22 cellular contexts compared by ENCODE assay signal in the genomic region with DNA sequence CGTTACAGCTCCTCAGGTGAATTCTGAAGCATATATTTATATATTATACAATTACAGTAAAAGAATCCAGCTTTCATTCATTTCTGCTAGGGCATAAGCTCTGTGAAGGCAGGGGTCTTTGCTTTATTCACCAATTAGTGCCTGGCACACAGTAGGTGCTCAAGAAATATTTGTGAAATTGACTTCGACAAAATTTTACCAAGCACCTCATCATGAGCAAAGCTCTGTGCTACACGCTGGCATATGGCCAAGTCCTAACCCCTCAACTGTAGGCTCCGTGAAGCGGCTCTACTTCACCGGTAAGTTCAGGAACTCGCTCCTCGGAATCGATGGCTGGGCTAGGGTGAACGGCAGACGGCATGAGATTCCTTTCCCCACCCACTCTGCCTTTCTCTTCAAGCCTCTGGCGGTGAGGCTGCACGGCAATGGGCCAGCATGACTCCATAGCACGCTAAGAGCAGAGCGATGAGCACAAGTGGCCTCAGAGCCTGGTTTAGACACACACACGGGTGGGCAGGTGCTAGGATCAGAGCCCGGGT. TPM values are rescaled to one million over a fixed set of nuclear protein-coding genes. Genes with fewer than 3 reads are reported as not detected.
DNase-seq lines count a peak whose midpoint lies in the region; ATAC-seq, FAIRE-seq and TF ChIP-seq lines count a peak whose summit lies in the region.
"Had no signal": no experiment of that assay in that cellular context is flagged by ENCODE, and none has a peak within 500 bp of the region (broad histone marks: within the 10 kb centered on the region; RNA-seq: fewer than 3 reads in every experiment).

No MANE protein-coding gene starts in this region.

- peak overlapping the region; percentile 37 for H3K27ac Mint-ChIP-seq in activated CD4-positive, alpha-beta T cell treated with anti-CD3 and anti-CD28 coated beads for 36 hours
- peak overlapping the region; percentile 80 for H3K27ac Mint-ChIP-seq in CD4-positive, alpha-beta T cell
- no peak overlapping the region for H3K27ac Mint-ChIP-seq in glutamatergic neuron (ENCODE audit: unreplicated experiment)
- H3K27ac Mint-ChIP-seq: HFFc6 had no signal

- H3K36me3 Mint-ChIP-seq in activated CD4-positive, alpha-beta T cell treated with anti-CD3 and anti-CD28 coated beads for 36 hours (ENCODE audit: low read depth): peaks cover 45% of the 10 kb centered on the region
- peaks cover 69% of the 10 kb centered on the region for H3K36me3 Mint-ChIP-seq in CD4-positive, alpha-beta T cell (ENCODE audit: low read depth)
- no peaks in the 10 kb centered on the region for H3K36me3 Mint-ChIP-seq in glutamatergic neuron (ENCODE audit: unreplicated experiment)

- no peak for TF ChIP-seq CTCF in CD4-positive, alpha-beta T cell (IDR thresholded peaks at IDR 0.05)
- TF ChIP-seq CTCF in K562 (IDR thresholded peaks at IDR 0.05 in 2 of 3, conservative IDR thresholded peaks at IDR 0.05 in 1 of 3; ENCODE audit: insufficient read depth in 2 of 3, low read depth in 1 of 3, low read length in 3 of 3): no peak
- no peak for TF ChIP-seq CTCF in glutamatergic neuron (IDR thresholded peaks at IDR 0.05; ENCODE audit: partially characterized antibody, unreplicated experiment)

- TF ChIP-seq POLR2A in K562 (conservative IDR thresholded peaks at IDR 0.05): no peak

- H3K4me3 ChIP-seq in K562: no peak overlapping the region
- H3K4me3 ChIP-seq: ascending aorta, esophagus muscularis mucosa, gastroesophageal sphincter had no signal

- H3K27me3 Mint-ChIP-seq in activated CD4-positive, alpha-beta T cell treated with anti-CD3 and anti-CD28 coated beads for 36 hours: no peaks in the 10 kb centered on the region
- no peaks in the 10 kb centered on the region for H3K27me3 Mint-ChIP-seq in CD4-positive, alpha-beta T cell
- peaks cover 2% of the 10 kb centered on the region for H3K27me3 Mint-ChIP-seq in glutamatergic neuron (ENCODE audit: unreplicated experiment)

- intact Hi-C loops in activated CD4-positive, alpha-beta T cell treated with anti-CD3 and anti-CD28 coated beads for 36 hours (cut with DNase I, micrococcal nuclease): loop anchor here (2.0 kb wide), 1 partner anchor 35 kb away; a partner anchor contains a TSS
- intact Hi-C loops in CD4-positive, alpha-beta T cell (cut with DNase I, micrococcal nuclease): no loop called here
- intact Hi-C loops in K562 (cut with micrococcal nuclease): no loop called here

- in situ Hi-C loops in K562 (cut with MboI): no loop called here

- H3K36me3 ChIP-seq in K562 (ENCODE audit: control insufficient read depth, insufficient read depth, low read length): peaks cover 80% of the 10 kb centered on the region

- H3K4me3 Mint-ChIP-seq in activated CD4-positive, alpha-beta T cell treated with anti-CD3 and anti-CD28 coated beads for 36 hours: no peak overlapping the region
- peak overlapping the region; percentile 30 for H3K4me3 Mint-ChIP-seq in CD4-positive, alpha-beta T cell
- H3K4me3 Mint-ChIP-seq in glutamatergic neuron (ENCODE audit: unreplicated experiment): no peak overlapping the region
- H3K4me3 Mint-ChIP-seq: HFFc6 had no signal

- no peak overlapping the region for H3K27ac ChIP-seq in CD4-positive, alpha-beta T cell (ENCODE audit: low read depth, low read length)
- H3K27ac ChIP-seq in K562 (ENCODE audit: extremely low read depth, low read depth, low read length): no peak overlapping the region
- H3K27ac ChIP-seq: 22Rv1, ascending aorta had no signal

- TF ChIP-seq RAD21 in K562 (CRISPR knock-in tag; conservative IDR thresholded peaks at IDR 0.05 in 1 of 2, IDR thresholded peaks at IDR 0.05 in 1 of 2): no peak

- H3K9me3 Mint-ChIP-seq in activated CD4-positive, alpha-beta T cell treated with anti-CD3 and anti-CD28 coated beads for 36 hours (ENCODE audit: low read depth): no peaks in the 10 kb centered on the region
- H3K9me3 Mint-ChIP-seq in CD4-positive, alpha-beta T cell: no peaks in the 10 kb centered on the region
- no peaks in the 10 kb centered on the region for H3K9me3 Mint-ChIP-seq in glutamatergic neuron (ENCODE audit: unreplicated experiment)
- H3K9me3 Mint-ChIP-seq: HFFc6 had no signal

- no peaks in the 10 kb centered on the region for H3K9me3 ChIP-seq in CD4-positive, alpha-beta T cell (ENCODE audit: control insufficient read depth, low read length)
- H3K9me3 ChIP-seq in K562 (replicated peaks; ENCODE audit: control insufficient read depth, insufficient read depth, low read depth, low read length): no peaks in the 10 kb centered on the region
- H3K9me3 ChIP-seq: ascending aorta, esophagus muscularis mucosa, gastroesophageal sphincter had no signal

- FAIRE-seq in K562 (lab: Jason Lieb, UNC): no peak
- FAIRE-seq: GM12892, GM19239, HTR-8/SVneo had no signal

- 94% methylated on average over 17 of the region's 17 CpGs for WGBS in K562 (ENCODE audit: insufficient coverage, low coverage, missing lambda C conversion rate)

- no peak overlapping the region for H2AFZ ChIP-seq in K562 (ENCODE audit: low read depth, low read length)

- H3K4me2 ChIP-seq in K562 (ENCODE audit: insufficient read depth, low read length): no peak overlapping the region

- H3K4me1 Mint-ChIP-seq in activated CD4-positive, alpha-beta T cell treated with anti-CD3 and anti-CD28 coated beads for 36 hours: peaks cover 33% of the 10 kb centered on the region
- peaks cover 18% of the 10 kb centered on the region for H3K4me1 Mint-ChIP-seq in CD4-positive, alpha-beta T cell (ENCODE audit: low read depth)
- H3K4me1 Mint-ChIP-seq in glutamatergic neuron (ENCODE audit: low read depth, unreplicated experiment): peaks cover 2% of the 10 kb centered on the region

- H4K20me1 ChIP-seq in K562 (replicated peaks; ENCODE audit: control insufficient read depth, insufficient read depth, low read length): peaks cover 10% of the 10 kb centered on the region; the same call in 1 of the 2 replicates

- no TSS peak for BruUV-seq in K562 (replicated peaks; lab: Mats Ljungman, UMichigan)

- H3K27me3 ChIP-seq in CD4-positive, alpha-beta T cell (ENCODE audit: control insufficient read depth, insufficient read depth, low read length): no peaks in the 10 kb centered on the region
- no peaks in the 10 kb centered on the region for H3K27me3 ChIP-seq in K562 (ENCODE audit: control insufficient read depth in 2 of 2, insufficient read depth in 2 of 2, low read length in 2 of 2)
- H3K27me3 ChIP-seq: ascending aorta, esophagus muscularis mucosa, gastroesophageal sphincter had no signal

- DNase-seq in activated CD4-positive, alpha-beta T cell treated with anti-CD3 and anti-CD28 coated beads for 36 hours: no peak
- no peak for DNase-seq in activated CD4-positive, alpha-beta T cell treated with anti-CD3 and anti-CD28 coated beads for 48 hours
- no peak for DNase-seq in CD4-positive, alpha-beta T cell
- DNase-seq in K562 (ENCODE audit: extremely low read depth in 1 of 4, low spot score in 3 of 4) (no peak), occipital lobe (lab: John Stamatoyannopoulos, UW) (peak; percentile 18), glutamatergic neuron (no peak), SK-N-DZ (ENCODE audit: low spot score) (no peak)
- DNase-seq in effector CD4-positive, alpha-beta T cell: no peak
- DNase-seq: activated CD4-positive, alpha-beta T cell treated with anti-CD3 and anti-CD28 coated beads, Interleukin-2, amount 50 U/mL, for 4 hours; DND-41; HFFc6; NCI-H187; SHP77; stimulated activated CD4-positive, alpha-beta T cell treated with anti-CD3 and anti-CD28 coated beads, Interleukin-12 subunit alpha, Interleukin-12 subunit beta, amount 100 ng/mL, for 4 hours; trophoblast cell had no signal

- no peak for TF ChIP-seq EP300 in K562 (IDR thresholded peaks at IDR 0.05; ENCODE audit: low read length)

- H3K4me1 ChIP-seq in K562 (replicated peaks in 1 of 2; ENCODE audit: control insufficient read depth in 2 of 2, insufficient read depth in 2 of 2, low read length in 2 of 2): peaks cover 0 to 7% of the 10 kb centered on the region in 2 experiments; a peak in 3 of 5 replicates
- H3K4me1 ChIP-seq: ascending aorta had no signal

- ATAC-seq in activated CD4-positive, alpha-beta T cell treated with anti-CD3 and anti-CD28 coated beads for 36 hours: no peak
- ATAC-seq in CD4-positive, alpha-beta T cell (ENCODE audit: poor library complexity): no peak
- ATAC-seq in K562: no peak
- ATAC-seq: gastroesophageal sphincter had no signal

- peaks cover 37% of the 10 kb centered on the region for H3K79me2 ChIP-seq in K562 (ENCODE audit: control insufficient read depth, insufficient read depth, low read length)

- H3K9ac ChIP-seq in K562 (ENCODE audit: insufficient read depth in 1 of 2, low read depth in 2 of 2, low read length in 2 of 2): no peak overlapping the region

- no peaks in the 10 kb centered on the region for H3K9me1 ChIP-seq in K562 (ENCODE audit: control insufficient read depth, insufficient read depth, low read length)

- POLR2A ChIA-PET in activated CD4-positive, alpha-beta T cell treated with anti-CD3 and anti-CD28 coated beads for 36 hours (lab: Charles Lee): no interaction called here
- POLR2A ChIA-PET in CD4-positive, alpha-beta T cell (lab: Charles Lee): no interaction called here
- POLR2A ChIA-PET in K562 (lab: Yijun Ruan, JAX): interaction anchor here (0.6 to 0.7 kb wide), 2 partner anchors 25 to 32 kb away, joined by 3 read pairs; no protein-coding TSS in a partner anchor

- CTCF ChIA-PET in activated CD4-positive, alpha-beta T cell treated with anti-CD3 and anti-CD28 coated beads for 36 hours (lab: Charles Lee): interaction anchor here (0.7 to 1.6 kb wide), 3 partner anchors 8 to 155 kb away, joined by 3 to 7 read pairs (median 3); a partner anchor contains a TSS
- CTCF ChIA-PET in CD4-positive, alpha-beta T cell (lab: Charles Lee): interaction anchor here (1.0 kb wide), 1 partner anchor 20 kb away, joined by 3 read pairs; no protein-coding TSS in a partner anchor
- CTCF ChIA-PET in K562 (lab: Yijun Ruan, JAX; ENCODE audit: low intra/inter-chr PET ratio): no interaction called here

RNA-seq across cellular contexts. Expression of a gene that starts 8.7 kb away (rescaled TPM):
- total RNA-seq in activated CD4-positive, alpha-beta T cell treated with anti-CD3 and anti-CD28 coated beads for 36 hours: 10 to 100 TPM; 39.8 to 49.4 TPM
- 10 to 100 TPM; 16.8 to 18.5 TPM for total RNA-seq in CD4-positive, alpha-beta T cell
- 67.9 and 71.3 TPM in 2 replicates for total RNA-seq in K562 (2011; cell fraction: chromatin; rRNA removed; ENCODE audit: low replicate concordance)
- total RNA-seq in K562 (2011; cell fraction: nucleolus; rRNA removed): 55.2 and 56.6 TPM in 2 replicates
- 62.5 and 62.9 TPM in 2 replicates for total RNA-seq in K562 (2011; cell fraction: nucleoplasm; rRNA removed)
- total RNA-seq in K562 (2014; rRNA removed): 41.6 and 58.8 TPM in 2 replicates
- 37.8 and 46.3 TPM in 2 replicates for total RNA-seq in K562 (2014; rRNA removed; fragmentation: Illumina TruSeq; extraction: Trizol)
- total RNA-seq in K562 (2015; rRNA removed; fragmentation: Illumina TruSeq; extraction: Trizol): 51.0 and 55.6 TPM in 2 replicates
- total RNA-seq in K562 (2021): 38.5 and 40.8 TPM in 2 replicates
- polyA plus RNA-seq in K562 (2011; rRNA removed): 45.4 and 50.7 TPM in 2 replicates
- 54.4 and 66.4 TPM in 2 replicates for polyA plus RNA-seq in K562 (2011; cell fraction: cytosol; rRNA removed)
- 64.9 and 66.7 TPM in 2 replicates for polyA plus RNA-seq in K562 (2011; cell fraction: nucleus; rRNA removed)
- 27.1 and 50.1 TPM in 2 replicates for polyA plus RNA-seq in K562 (2012)
- 48.5 and 64.9 TPM in 2 replicates for polyA plus RNA-seq in K562 (2014; fragmentation: Illumina TruSeq; extraction: Trizol)
- 10 to 100 TPM; 42.0 to 50.2 TPM for polyA plus RNA-seq in K562 (2014; fragmentation: Nextera tagmentation; extraction: Ambion mirVana)
- 43.0 and 54.5 TPM in 2 replicates for polyA plus RNA-seq in K562 (2014; rRNA removed)
- polyA minus RNA-seq in K562 (2011; rRNA and poly(A)+ RNA removed): 30.5 and 39.9 TPM in 2 replicates
- polyA minus RNA-seq in K562 (2011; cell fraction: cytosol; rRNA and poly(A)+ RNA removed): 24.3 and 27.7 TPM in 2 replicates
- polyA minus RNA-seq in K562 (2011; cell fraction: nucleus; rRNA and poly(A)+ RNA removed): 11.7 and 18.7 TPM in 2 replicates
- 17.3 TPM for total RNA-seq in occipital lobe
- 16.9 TPM for total RNA-seq in glutamatergic neuron (ENCODE audit: unreplicated experiment)
- 15.3 TPM in 2 replicates for polyA plus RNA-seq in SK-N-DZ (2014; cell fraction: cytosol; rRNA removed)
- polyA plus RNA-seq in SK-N-DZ (2014; cell fraction: nucleus; rRNA removed): 13.4 and 26.5 TPM in 2 replicates

RNA-seq across cellular contexts. Expression of a gene that starts 34.1 kb away (rescaled TPM):
- 1 to 10 TPM; 7.2 to 8.4 TPM for total RNA-seq in activated CD4-positive, alpha-beta T cell treated with anti-CD3 and anti-CD28 coated beads for 36 hours
- total RNA-seq in CD4-positive, alpha-beta T cell: 1 to 10 TPM; 6.7 to 6.8 TPM
- total RNA-seq in K562 (2011; cell fraction: chromatin; rRNA removed; ENCODE audit: low replicate concordance): 23.2 and 32.8 TPM in 2 replicates
- 22.2 and 24.7 TPM in 2 replicates for total RNA-seq in K562 (2011; cell fraction: nucleolus; rRNA removed)
- 20.0 and 24.7 TPM in 2 replicates for total RNA-seq in K562 (2011; cell fraction: nucleoplasm; rRNA removed)
- 10.0 and 15.1 TPM in 2 replicates for total RNA-seq in K562 (2014; rRNA removed)
- total RNA-seq in K562 (2014; rRNA removed; fragmentation: Illumina TruSeq; extraction: Trizol): 8.3 and 11.2 TPM in 2 replicates
- total RNA-seq in K562 (2015; rRNA removed; fragmentation: Illumina TruSeq; extraction: Trizol): 11.4 and 11.5 TPM in 2 replicates
- total RNA-seq in K562 (2021): 12.7 and 15.0 TPM in 2 replicates
- 13.5 and 14.3 TPM in 2 replicates for polyA plus RNA-seq in K562 (2011; rRNA removed)
- 15.9 and 16.9 TPM in 2 replicates for polyA plus RNA-seq in K562 (2011; cell fraction: cytosol; rRNA removed)
- 15.5 and 18.3 TPM in 2 replicates for polyA plus RNA-seq in K562 (2011; cell fraction: nucleus; rRNA removed)
- 6.4 and 8.6 TPM in 2 replicates for polyA plus RNA-seq in K562 (2012)
- 10.9 and 12.7 TPM in 2 replicates for polyA plus RNA-seq in K562 (2014; fragmentation: Illumina TruSeq; extraction: Trizol)
- polyA plus RNA-seq in K562 (2014; fragmentation: Nextera tagmentation; extraction: Ambion mirVana): 1 to 10 TPM; 2.3 to 6.6 TPM
- polyA plus RNA-seq in K562 (2014; rRNA removed): 15.8 and 20.0 TPM in 2 replicates
- polyA minus RNA-seq in K562 (2011; rRNA and poly(A)+ RNA removed): 7.4 and 7.7 TPM in 2 replicates
- polyA minus RNA-seq in K562 (2011; cell fraction: cytosol; rRNA and poly(A)+ RNA removed): 6.8 and 12.6 TPM in 2 replicates
- polyA minus RNA-seq in K562 (2011; cell fraction: nucleus; rRNA and poly(A)+ RNA removed): 8.2 and 10.7 TPM in 2 replicates
- 12.6 TPM for total RNA-seq in occipital lobe
- total RNA-seq in glutamatergic neuron (ENCODE audit: unreplicated experiment): 16.4 TPM
- 8.6 and 9.7 TPM in 2 replicates for polyA plus RNA-seq in SK-N-DZ (2014; cell fraction: cytosol; rRNA removed)
- polyA plus RNA-seq in SK-N-DZ (2014; cell fraction: nucleus; rRNA removed): 6.7 and 12.9 TPM in 2 replicates

RNA-seq across cellular contexts. Expression of a gene that starts 34.4 kb away (rescaled TPM):
- total RNA-seq in activated CD4-positive, alpha-beta T cell treated with anti-CD3 and anti-CD28 coated beads for 36 hours: 10 to 100 TPM; 33.6 to 35.5 TPM
- 10 to 100 TPM; 16.6 to 20.5 TPM for total RNA-seq in CD4-positive, alpha-beta T cell
- total RNA-seq in K562 (2011; cell fraction: chromatin; rRNA removed; ENCODE audit: low replicate concordance): 114 and 157 TPM in 2 replicates
- 43.7 and 47.9 TPM in 2 replicates for total RNA-seq in K562 (2011; cell fraction: nucleolus; rRNA removed)
- 54.4 and 64.5 TPM in 2 replicates for total RNA-seq in K562 (2011; cell fraction: nucleoplasm; rRNA removed)
- total RNA-seq in K562 (2014; rRNA removed) (42.7 and 54.9 TPM in 2 replicates), K562 (2014; rRNA removed; fragmentation: Illumina TruSeq; extraction: Trizol) (22.3 and 31.9 TPM in 2 replicates), K562 (2015; rRNA removed; fragmentation: Illumina TruSeq; extraction: Trizol) (23.7 and 25.0 TPM in 2 replicates), K562 (2021) (63.4 and 77.7 TPM in 2 replicates), occipital lobe (16.7 TPM), glutamatergic neuron (ENCODE audit: unreplicated experiment) (102 TPM)
- polyA plus RNA-seq in K562 (2011; rRNA removed) (42.6 and 45.1 TPM in 2 replicates), K562 (2014; fragmentation: Illumina TruSeq; extraction: Trizol) (44.1 and 53.6 TPM in 2 replicates), K562 (2014; fragmentation: Nextera tagmentation; extraction: Ambion mirVana) (10 to 100 TPM; 11.2 to 13.4 TPM), K562 (2014; rRNA removed) (30.4 and 43.1 TPM in 2 replicates)
- 27.4 and 28.4 TPM in 2 replicates for polyA plus RNA-seq in K562 (2011; cell fraction: cytosol; rRNA removed)
- polyA plus RNA-seq in K562 (2011; cell fraction: nucleus; rRNA removed): 66.0 and 75.9 TPM in 2 replicates
- polyA plus RNA-seq in K562 (2012): 27.8 and 44.0 TPM in 2 replicates
- polyA minus RNA-seq in K562 (2011; rRNA and poly(A)+ RNA removed): 59.0 and 86.7 TPM in 2 replicates
- polyA minus RNA-seq in K562 (2011; cell fraction: cytosol; rRNA and poly(A)+ RNA removed): 31.8 and 39.8 TPM in 2 replicates
- polyA minus RNA-seq in K562 (2011; cell fraction: nucleus; rRNA and poly(A)+ RNA removed): 19.0 and 44.4 TPM in 2 replicates
- polyA plus RNA-seq in SK-N-DZ (2014; cell fraction: cytosol; rRNA removed): 12.4 and 21.0 TPM in 2 replicates
- 11.6 and 44.0 TPM in 2 replicates for polyA plus RNA-seq in SK-N-DZ (2014; cell fraction: nucleus; rRNA removed)

Comparison
In these comparisons a context has a peak if more than half of its experiments do, and no peak if none do; other contexts are left out.
1. intact Hi-C loops: an anchor here in activated CD4-positive, alpha-beta T cell treated with anti-CD3 and anti-CD28 coated beads for 36 hours (2.0 kb wide); none called in CD4-positive, alpha-beta T cell and K562.